In genomic region chr6:70281923-70282902, GRCh38 we compare ENCODE assay signal across 12 cellular contexts. TPM values are rescaled to one million over a fixed set of nuclear protein-coding genes. Genes with fewer than 3 reads are reported as not detected.
DNase-seq lines count a peak whose midpoint lies in the region; ATAC-seq and TF ChIP-seq lines count a peak whose summit lies in the region.
"Had no signal": no experiment of that assay in that cellular context is flagged by ENCODE, and none has a peak within 500 bp of the region (broad histone marks: within the 10 kb centered on the region; RNA-seq: fewer than 3 reads in every experiment).

No MANE protein-coding gene starts in this region.

- in situ Hi-C loops in KBM-7 (cut with MboI; ENCODE audit: low pct_unique_long_range_greater_than_20kb, low sequenced_read_pairs): no loop called here

- TF ChIP-seq CTCF in coronary artery (IDR thresholded peaks at IDR 0.05) (no peak), progenitor cell of endocrine pancreas (IDR thresholded peaks at IDR 0.05; ENCODE audit: unreplicated experiment) (no peak)

- H3K4me1 Mint-ChIP-seq in progenitor cell of endocrine pancreas (ENCODE audit: low read depth): peaks cover 6% of the 10 kb centered on the region

- no peaks in the 10 kb centered on the region for H3K36me3 Mint-ChIP-seq in progenitor cell of endocrine pancreas (ENCODE audit: insufficient read depth)

- H3K9me3 ChIP-seq in iPS-20b (ENCODE audit: insufficient read depth, low read depth, low read length): no peaks in the 10 kb centered on the region
- H3K9me3 ChIP-seq: Peyer's patch, prostate gland, transverse colon had no signal

- DNase-seq in GM03348 (ENCODE audit: low spot score): peak; percentile 4
- no peak for DNase-seq in coronary artery (ENCODE audit: low spot score)
- DNase-seq in progenitor cell of endocrine pancreas (ENCODE audit: low spot score, unreplicated experiment): no peak
- no peak for DNase-seq in dedifferentiated amniotic fluid mesenchymal stem cell (ENCODE audit: extremely low spot score)
- no peak for DNase-seq in activated effector memory CD4-positive, alpha-beta T cell treated with anti-CD3 and anti-CD28 coated beads, Interleukin-2, amount 50 U/mL, for 16 hours
- DNase-seq in KBM-7: no peak
- DNase-seq: activated T-cell treated with anti-CD3 and anti-CD28 coated beads for 4 hours, Peyer's patch, transverse colon had no signal

- H3K36me3 ChIP-seq in iPS-20b (ENCODE audit: insufficient read depth, low read depth, low read length): no peaks in the 10 kb centered on the region
- H3K36me3 ChIP-seq: Peyer's patch, prostate gland, transverse colon had no signal

- H3K9me3 Mint-ChIP-seq in progenitor cell of endocrine pancreas (ENCODE audit: low read depth): no peaks in the 10 kb centered on the region

- H3K27ac Mint-ChIP-seq in progenitor cell of endocrine pancreas: no peak overlapping the region

- H3K27ac ChIP-seq in coronary artery: no peak overlapping the region
- no peak overlapping the region for H3K27ac ChIP-seq in iPS-20b (ENCODE audit: low read length)
- H3K27ac ChIP-seq: Peyer's patch, prostate gland, transverse colon had no signal

- H3K27me3 ChIP-seq in iPS-20b (ENCODE audit: insufficient read depth, low read length): peaks cover 56% of the 10 kb centered on the region

- peaks cover 59% of the 10 kb centered on the region for H3K27me3 Mint-ChIP-seq in progenitor cell of endocrine pancreas

- ATAC-seq in HG03342 (IDR thresholded peaks at IDR 0.05; ENCODE audit: unreplicated experiment): no peak

- H3K4me1 ChIP-seq in iPS-20b (ENCODE audit: insufficient read depth, low read length): peaks cover 4% of the 10 kb centered on the region; the same call in 1 of the 2 replicates
- H3K4me1 ChIP-seq: prostate gland had no signal

- H3K9ac ChIP-seq in iPS-20b (ENCODE audit: low read depth, low read length): peak overlapping the region; percentile 54; the same call in 1 of the 2 replicates

- H3K4me3 ChIP-seq in coronary artery: peak overlapping the region; percentile 53
- H3K4me3 ChIP-seq in iPS-20b (ENCODE audit: low read length): peak overlapping the region; percentile 74
- H3K4me3 ChIP-seq: prostate gland had no signal

- peak overlapping the region; percentile 69 for H3K4me3 Mint-ChIP-seq in progenitor cell of endocrine pancreas (ENCODE audit: low read depth)

RNA-seq across cellular contexts. Expression of gene COL9A1, which starts 20.7 kb away (rescaled TPM):
- total RNA-seq in progenitor cell of endocrine pancreas: 5.5 and 8.1 TPM in 2 replicates
- total RNA-seq: Peyer's patch had no signal
